In genomic region chr5:38450627-38451371, GRCh38 we compare ENCODE assay signal across 29 cellular contexts.
DNase-seq lines count a peak whose midpoint lies in the region; ATAC-seq and TF ChIP-seq lines count a peak whose summit lies in the region.
"Had no signal": no experiment of that assay in that cellular context is flagged by ENCODE, and none has a peak within 500 bp of the region (broad histone marks: within the 10 kb centered on the region; RNA-seq: fewer than 3 reads in every experiment).

No MANE protein-coding gene starts in this region.

- POLR2A ChIA-PET in activated B cell treated with CpG ODN at 0.5 μM for 24 hours (lab: Charles Lee) = no interaction called here

- intact Hi-C loops in activated B cell treated with CpG ODN at 0.5 μM for 24 hours (cut with micrococcal nuclease) = no loop called here
- intact Hi-C loops in left cardiac atrium (cut with DNase I) = no loop called here

- peak; percentile 27 for DNase-seq in activated CD8-positive, alpha-beta memory T cell treated with anti-CD3 and anti-CD28 coated beads, Interleukin-2, amount 10 ng/mL, durations not matched to agents 7 days and 5 days
- no peak for DNase-seq in activated CD8-positive, alpha-beta memory T cell treated with anti-CD3 and anti-CD28 coated beads, Interleukin-2, amount 50 U/mL, for 48 hours
- DNase-seq in activated B cell treated with CpG ODN at 0.5 μM for 24 hours (no peak), left cardiac atrium (no peak), AG08396 (ENCODE audit: low spot score) (no peak)
- DNase-seq: activated CD8-positive, alpha-beta T cell treated with anti-CD3 and anti-CD28 coated beads, Interleukin-2, amount 10 ng/mL, durations not matched to agents 7 days and 5 days; activated effector memory CD4-positive, alpha-beta T cell treated with Interleukin-2 at 50 U/mL for 16 hours; activated naive CD8-positive, alpha-beta T cell treated with anti-CD3 and anti-CD28 coated beads, Interleukin-2, amount 50 U/mL, for 24 hours; AML-193; glutamatergic neuron; GOT3; mucosa of descending colon; NCI-H1436 treated with DMSO at 0.1 percent for 48 hours; NCI-H446 treated with DMSO at 0.1 percent for 48 hours; ovary; retina; RPMI8226; stimulated activated CD4-positive, alpha-beta T cell treated with anti-CD3 and anti-CD28 coated beads, Interleukin-12 subunit alpha, Interleukin-12 subunit beta, amount 100 ng/mL, for 4 hours; stimulated activated CD4-positive, alpha-beta T cell treated with anti-CD3 and anti-CD28 coated beads, Interleukin-4, amount 100 ng/mL, for 1 hour; substantia nigra had no signal

- H3K27me3 ChIP-seq in subcutaneous abdominal adipose tissue (ENCODE audit: control insufficient read depth in 5 of 5, insufficient read depth in 4 of 5, low read length in 5 of 5) = peaks cover 0 to 1% (median 0%) of the 10 kb centered on the region in 5 donors
- H3K27me3 ChIP-seq: ovary had no signal

- H3K36me3 ChIP-seq in subcutaneous abdominal adipose tissue (ENCODE audit: control insufficient read depth in 5 of 5, insufficient read depth in 5 of 5, low read length in 5 of 5) = peaks cover 0 to 19% (median 15%) of the 10 kb centered on the region in 5 donors
- H3K36me3 ChIP-seq: ovary had no signal

- H3K27ac Mint-ChIP-seq in activated CD8-positive, alpha-beta memory T cell treated with anti-CD3 and anti-CD28 coated beads, Interleukin-2, amount 10 ng/mL, durations not matched to agents 7 days and 5 days = no peak overlapping the region
- peak overlapping the region; percentile 47 for H3K27ac Mint-ChIP-seq in activated B cell treated with CpG ODN at 0.5 μM for 24 hours
- H3K27ac Mint-ChIP-seq: activated CD8-positive, alpha-beta T cell treated with anti-CD3 and anti-CD28 coated beads, Interleukin-2, amount 10 ng/mL, durations not matched to agents 7 days and 5 days; activated naive CD8-positive, alpha-beta T cell treated with anti-CD3 and anti-CD28 coated beads, Interleukin-2, amount 50 U/mL, for 24 hours; dendritic cell treated with granulocyte-macrophage colony-stimulating factor and Interleukin-4, amounts not matched to agents 40 ng/mL and 50 ng/mL, for 4 days had no signal

- H3K9me3 ChIP-seq in subcutaneous abdominal adipose tissue (ENCODE audit: control insufficient read depth in 5 of 5, low read length in 5 of 5) = no peaks in the 10 kb centered on the region
- H3K9me3 ChIP-seq: mucosa of descending colon, ovary had no signal

- no peak overlapping the region for H3K9ac ChIP-seq in subcutaneous abdominal adipose tissue (ENCODE audit: low read length in 5 of 5)
- H3K9ac ChIP-seq: KMS-11 had no signal

- peaks cover 16 to 58% (median 47%) of the 10 kb centered on the region in 5 donors for H3K4me1 ChIP-seq in subcutaneous abdominal adipose tissue (ENCODE audit: control insufficient read depth in 5 of 5, insufficient read depth in 5 of 5, low read length in 5 of 5)

- peaks cover 2% of the 10 kb centered on the region for H3K36me3 Mint-ChIP-seq in activated CD8-positive, alpha-beta memory T cell treated with anti-CD3 and anti-CD28 coated beads, Interleukin-2, amount 10 ng/mL, durations not matched to agents 7 days and 5 days
- H3K36me3 Mint-ChIP-seq in activated B cell treated with CpG ODN at 0.5 μM for 24 hours (ENCODE audit: low read depth) = no peaks in the 10 kb centered on the region

- no peak for ATAC-seq in activated CD8-positive, alpha-beta memory T cell treated with anti-CD3 and anti-CD28 coated beads, Interleukin-2, amount 10 ng/mL, durations not matched to agents 7 days and 5 days
- ATAC-seq in activated B cell treated with CpG ODN at 0.5 μM for 24 hours (ENCODE audit: low read depth) (no peak), left cardiac atrium (peak; percentile 4 to 69), HG03457 (IDR thresholded peaks at IDR 0.05; ENCODE audit: unreplicated experiment) (no peak), HG03159 (IDR thresholded peaks at IDR 0.05; ENCODE audit: unreplicated experiment) (no peak)
- ATAC-seq: activated CD8-positive, alpha-beta T cell treated with anti-CD3 and anti-CD28 coated beads, Interleukin-2, amount 10 ng/mL, durations not matched to agents 7 days and 5 days; activated naive CD8-positive, alpha-beta T cell treated with anti-CD3 and anti-CD28 coated beads, Interleukin-2, amount 50 U/mL, for 24 hours; mucosa of descending colon had no signal

- peaks cover 88% of the 10 kb centered on the region for H3K27me3 Mint-ChIP-seq in activated CD8-positive, alpha-beta memory T cell treated with anti-CD3 and anti-CD28 coated beads, Interleukin-2, amount 10 ng/mL, durations not matched to agents 7 days and 5 days
- H3K27me3 Mint-ChIP-seq in activated B cell treated with CpG ODN at 0.5 μM for 24 hours = peaks cover 63% of the 10 kb centered on the region

- H3K27ac ChIP-seq in subcutaneous abdominal adipose tissue (ENCODE audit: low read depth, low read length) = peak overlapping the region; percentile 35
- H3K27ac ChIP-seq: 22Rv1, KMS-11, ovary had no signal

- CTCF ChIA-PET in activated CD8-positive, alpha-beta memory T cell treated with anti-CD3 and anti-CD28 coated beads, Interleukin-2, amount 10 ng/mL, durations not matched to agents 7 days and 5 days (lab: Charles Lee) = interaction anchor here (4.7 kb wide), 1 partner anchor 9 kb away, joined by 60 read pairs; no protein-coding TSS in a partner anchor
- CTCF ChIA-PET in activated B cell treated with CpG ODN at 0.5 μM for 24 hours (lab: Charles Lee) = interaction anchor here (2.6 kb wide), 1 partner anchor 9 kb away, joined by 11 read pairs; no protein-coding TSS in a partner anchor

- no peak overlapping the region for H3K4me3 ChIP-seq in subcutaneous abdominal adipose tissue (ENCODE audit: low read depth in 1 of 5, low read length in 5 of 5)
- H3K4me3 ChIP-seq: lung, mucosa of descending colon, ovary had no signal

- TF ChIP-seq CTCF in activated B cell treated with CpG ODN at 0.5 μM for 24 hours (IDR thresholded peaks at IDR 0.05) = no peak

- no peak overlapping the region for H3K4me3 Mint-ChIP-seq in activated CD8-positive, alpha-beta memory T cell treated with anti-CD3 and anti-CD28 coated beads, Interleukin-2, amount 10 ng/mL, durations not matched to agents 7 days and 5 days
- H3K4me3 Mint-ChIP-seq in activated B cell treated with CpG ODN at 0.5 μM for 24 hours = no peak overlapping the region
- H3K4me3 Mint-ChIP-seq: activated CD8-positive, alpha-beta T cell treated with anti-CD3 and anti-CD28 coated beads, Interleukin-2, amount 10 ng/mL, durations not matched to agents 7 days and 5 days; activated naive CD8-positive, alpha-beta T cell treated with anti-CD3 and anti-CD28 coated beads, Interleukin-2, amount 50 U/mL, for 24 hours; central memory CD8-positive, alpha-beta T cell; dendritic cell treated with granulocyte-macrophage colony-stimulating factor and Interleukin-4, amounts not matched to agents 40 ng/mL and 50 ng/mL, for 4 days; nephron had no signal

- no peaks in the 10 kb centered on the region for H3K9me3 Mint-ChIP-seq in activated CD8-positive, alpha-beta memory T cell treated with anti-CD3 and anti-CD28 coated beads, Interleukin-2, amount 10 ng/mL, durations not matched to agents 7 days and 5 days (ENCODE audit: low read depth)
- peaks cover 10% of the 10 kb centered on the region for H3K9me3 Mint-ChIP-seq in activated B cell treated with CpG ODN at 0.5 μM for 24 hours
- H3K9me3 Mint-ChIP-seq: activated naive CD8-positive, alpha-beta T cell treated with anti-CD3 and anti-CD28 coated beads, Interleukin-2, amount 50 U/mL, for 24 hours; central memory CD8-positive, alpha-beta T cell; nephron had no signal

- peaks cover 27% of the 10 kb centered on the region for H3K4me1 Mint-ChIP-seq in activated CD8-positive, alpha-beta memory T cell treated with anti-CD3 and anti-CD28 coated beads, Interleukin-2, amount 10 ng/mL, durations not matched to agents 7 days and 5 days
- peaks cover 15% of the 10 kb centered on the region for H3K4me1 Mint-ChIP-seq in activated B cell treated with CpG ODN at 0.5 μM for 24 hours

Comparison
In these comparisons a context has a peak if more than half of its experiments do, and no peak if none do; other contexts are left out.
1. ATAC-seq: peak in left cardiac atrium (2 of 2); none in activated CD8-positive, alpha-beta memory T cell treated with anti-CD3 and anti-CD28 coated beads, Interleukin-2, amount 10 ng/mL, durations not matched to agents 7 days and 5 days (single experiment), activated B cell treated with CpG ODN at 0.5 μM for 24 hours (single experiment), HG03457 (single experiment) and HG03159 (single experiment).